ENCODE assay signal across 15 cellular contexts in genomic region chr9:74463825-74464224, GRCh38. TPM values are rescaled to one million over a fixed set of nuclear protein-coding genes. Genes with fewer than 3 reads are reported as not detected.
"Had no signal": no experiment of that assay in that cellular context is flagged by ENCODE, and none has a peak within 500 bp of the region (broad histone marks: within the 10 kb centered on the region; RNA-seq: fewer than 3 reads in every experiment).

No MANE protein-coding gene starts in this region.

- H3K4me1 ChIP-seq: right atrium auricular region, transverse colon had no signal

- H3K36me3 ChIP-seq: right atrium auricular region, transverse colon had no signal

- DNase-seq: activated CD4-positive, alpha-beta T cell treated with anti-CD3 and anti-CD28 coated beads, Interleukin-2, amount 50 U/mL, for 1 hour; activated naive CD4-positive, alpha-beta T cell treated with Interleukin-2 at 50 U/mL for 16 hours; aorta; erythroblast; islet precursor cell; natural killer cell; stimulated activated CD4-positive, alpha-beta T cell treated with anti-CD3 and anti-CD28 coated beads, Interleukin-15, amount 100 ng/mL, for 24 hours; stimulated activated CD4-positive, alpha-beta T cell treated with anti-CD3 and anti-CD28 coated beads, Interleukin-4, amount 100 ng/mL, for 24 hours; stimulated activated naive CD4-positive, alpha-beta T cell; substantia nigra; SW 1271; transverse colon had no signal

- H3K9me3 ChIP-seq: right atrium auricular region, transverse colon had no signal

- H3K27ac ChIP-seq: right atrium auricular region, skin epidermis, transverse colon had no signal

- H3K4me3 ChIP-seq: right atrium auricular region, skin epidermis, transverse colon had no signal

- H3K27me3 ChIP-seq: right atrium auricular region, transverse colon had no signal

RNA-seq across cellular contexts. Expression of gene RORB, which starts 33.3 kb away (rescaled TPM):
- total RNA-seq: progenitor cell of endocrine pancreas had no signal
